Comparison of ENCODE assay signal across 15 cellular contexts in genomic region chr4:55311792-55312490, GRCh38. TPM values are rescaled to one million over a fixed set of nuclear protein-coding genes. Genes with fewer than 3 reads are reported as not detected.
DNase-seq lines count a peak whose midpoint lies in the region; ATAC-seq, FAIRE-seq and TF ChIP-seq lines count a peak whose summit lies in the region.
"Had no signal": no experiment of that assay in that cellular context is flagged by ENCODE, and none has a peak within 500 bp of the region (broad histone marks: within the 10 kb centered on the region; RNA-seq: fewer than 3 reads in every experiment).

No MANE protein-coding gene starts in this region.

- POLR2A ChIA-PET in HepG2 (lab: Yijun Ruan, JAX) (no interaction called here), HEK293T (lab: Yijun Ruan, JAX) (no interaction called here)

- no peak for FAIRE-seq in HepG2 (lab: Jason Lieb, UNC)
- FAIRE-seq: A549 had no signal

- ATAC-seq in right lobe of liver, result peak; percentile 30 to 61 (median 48)
- no peak for ATAC-seq in HepG2
- peak; percentile 14 for ATAC-seq in left lobe of liver
- no peak for ATAC-seq in HG03565 (IDR thresholded peaks at IDR 0.05; ENCODE audit: unreplicated experiment)

- no peaks in the 10 kb centered on the region for H3K27me3 ChIP-seq in right lobe of liver
- peaks cover 0 to 3% of the 10 kb centered on the region in 2 experiments; a peak in 1 of 5 replicates for H3K27me3 ChIP-seq in HepG2 (ENCODE audit: control insufficient read depth in 1 of 2, insufficient read depth in 2 of 2, low read length in 2 of 2)
- H3K27me3 ChIP-seq: tibial artery had no signal

- no peak overlapping the region for H3K4me3 Mint-ChIP-seq in endothelial cell (ENCODE audit: unreplicated experiment)

- H3K9me3 ChIP-seq in right lobe of liver (no peaks in the 10 kb centered on the region), HepG2 (ENCODE audit: low read length) (no peaks in the 10 kb centered on the region)
- H3K9me3 ChIP-seq: A549, Caco-2, spleen, tibial artery had no signal

- no peaks in the 10 kb centered on the region for H3K36me3 ChIP-seq in right lobe of liver
- H3K36me3 ChIP-seq in HepG2 (replicated peaks in 1 of 2; ENCODE audit: control insufficient read depth in 1 of 2, insufficient read depth in 2 of 2, low read length in 2 of 2), result no peaks in the 10 kb centered on the region
- H3K36me3 ChIP-seq: spleen, tibial artery had no signal

- H3K4me1 Mint-ChIP-seq in endothelial cell (ENCODE audit: unreplicated experiment), result peaks cover 18% of the 10 kb centered on the region

- TF ChIP-seq CTCF in right lobe of liver (IDR thresholded peaks at IDR 0.05), result no peak
- no peak for TF ChIP-seq CTCF in HepG2 (CRISPR knock-in tag; IDR thresholded peaks at IDR 0.05)
- TF ChIP-seq CTCF in endothelial cell (IDR thresholded peaks at IDR 0.05; ENCODE audit: unreplicated experiment), result no peak

- peak overlapping the region; percentile 15 for H3K27ac Mint-ChIP-seq in endothelial cell (ENCODE audit: unreplicated experiment)

- intact Hi-C loops in right lobe of liver (cut with DNase I) (no loop called here), HepG2 (cut with micrococcal nuclease; ENCODE audit: unreplicated experiment) (loop anchor here (1.0 to 10.0 kb wide), 2 partner anchors 243 to 423 kb away; no protein-coding TSS in a partner anchor)

- no TSS peak for BruUV-seq in HepG2 (replicated peaks; lab: Mats Ljungman, UMichigan)

- no peaks in the 10 kb centered on the region for H3K4me1 ChIP-seq in right lobe of liver
- H3K4me1 ChIP-seq in HepG2 (ENCODE audit: insufficient read depth, low read length), result no peaks in the 10 kb centered on the region
- H3K4me1 ChIP-seq: A549, Caco-2, spleen had no signal

- H3K36me3 Mint-ChIP-seq in endothelial cell (ENCODE audit: low read depth, unreplicated experiment), result no peaks in the 10 kb centered on the region

- whole genome bisulfite sequencing in right lobe of liver (ENCODE audit: insufficient coverage, low coverage, low lambda C conversion rate, missing lambda C conversion rate), result 39% methylated on average over 5 of the region's 5 CpGs
- 1% methylated on average over 5 of the region's 5 CpGs for WGBS in HepG2 (ENCODE audit: low lambda C conversion rate)

- no peaks in the 10 kb centered on the region for H3K9me3 Mint-ChIP-seq in endothelial cell (ENCODE audit: unreplicated experiment)

- H3K27me3 Mint-ChIP-seq in endothelial cell (ENCODE audit: unreplicated experiment), result peaks cover 5% of the 10 kb centered on the region

- no peak overlapping the region for H3K9ac ChIP-seq in HepG2 (ENCODE audit: insufficient read depth, low read depth, low read length)

- no peak overlapping the region for H3K27ac ChIP-seq in right lobe of liver
- H3K27ac ChIP-seq in HepG2 (ENCODE audit: extremely low read length, insufficient read depth, low read length), result no peak overlapping the region
- H3K27ac ChIP-seq: A549, spleen, tibial artery, VCaP had no signal

- no peak overlapping the region for H3K4me3 ChIP-seq in right lobe of liver
- no peak overlapping the region for H3K4me3 ChIP-seq in HepG2 (replicated peaks in 1 of 3; ENCODE audit: insufficient read depth in 1 of 3, low read depth in 2 of 3, low read length in 3 of 3)
- H3K4me3 ChIP-seq: A549, spleen, tibial artery had no signal

- DNase-seq in right lobe of liver (no peak), HepG2 (ENCODE audit: low spot score) (no peak), endothelial cell (ENCODE audit: low spot score) (no peak), left lobe of liver (ENCODE audit: low spot score) (no peak), HEK293T (ENCODE audit: extremely low spot score) (no peak), GOT3 (lab: John Stamatoyannopoulos, UW) (no peak), NCI-H187 treated with DMSO at 0.1 percent for 48 hours (lab: John Stamatoyannopoulos, UW) (no peak)
- DNase-seq: NCI-H748 treated with DMSO at 0.1 percent for 48 hours, SIG-M5, spleen had no signal

- H3K79me2 ChIP-seq in HepG2 (ENCODE audit: insufficient read depth, low read length), result no peaks in the 10 kb centered on the region

- H3K4me2 ChIP-seq in HepG2 (ENCODE audit: low read depth, low read length), result no peak overlapping the region
- H3K4me2 ChIP-seq: A549 had no signal

- TF ChIP-seq EP300 in HepG2 (IDR thresholded peaks at IDR 0.05; ENCODE audit: low read depth in 2 of 2, low read length in 2 of 2) (no peak), HepG2 (CRISPR knock-in tag; IDR thresholded peaks at IDR 0.05; ENCODE audit: borderline replicate concordance) (no peak)

- TF ChIP-seq POLR2A in right lobe of liver (IDR thresholded peaks at IDR 0.05) (no peak), HepG2 (IDR thresholded peaks at IDR 0.05; ENCODE audit: insufficient read depth in 1 of 2, low read depth in 2 of 2, low read length in 2 of 2) (no peak)

- H2AFZ ChIP-seq in HepG2 (ENCODE audit: low read length), result no peak overlapping the region

- CTCF ChIA-PET in HepG2 (lab: Yijun Ruan, JAX; ENCODE audit: low intra/inter-chr PET ratio, low total read pairs) (interaction anchor here (1.0 kb wide), 1 partner anchor 243 kb away, joined by 3 read pairs; no protein-coding TSS in a partner anchor), HEK293T (lab: Yijun Ruan, JAX) (interaction anchor here (0.7 to 1.3 kb wide), 2 partner anchors 10 to 341 kb away, joined by 3 to 6 read pairs; no protein-coding TSS in a partner anchor)

- no peaks in the 10 kb centered on the region for H4K20me1 ChIP-seq in HepG2 (ENCODE audit: insufficient read depth, low read length)

- in situ Hi-C loops in HepG2 (cut with HindIII; ENCODE audit: extremely low pct_ligation_motif_present, low pct_unique_long_range_greater_than_20kb), result loop anchor here (25.0 kb wide), 1 partner anchor 625 kb away; no protein-coding TSS in a partner anchor

- TF ChIP-seq RAD21 in HepG2 (CRISPR knock-in tag; IDR thresholded peaks at IDR 0.05), result no peak

TF ChIP-seq in HEK293T, 16 proteins besides CTCF, POLR2A, EP300 and RAD21:
- no peak for TF ChIP-seq TARDBP (IDR thresholded peaks at IDR 0.05)
- no peak for TF ChIP-seq FOXM1 (IDR thresholded peaks at IDR 0.05; ENCODE audit: borderline replicate concordance)
- TF ChIP-seq PKNOX1 (IDR thresholded peaks at IDR 0.05), result no peak
- TF ChIP-seq LEF1 (IDR thresholded peaks at IDR 0.05; ENCODE audit: borderline replicate concordance), result no peak
- no peak for TF ChIP-seq ELF4 (IDR thresholded peaks at IDR 0.05)
- no peak for TF ChIP-seq FOXK2 (IDR thresholded peaks at IDR 0.05)
- TF ChIP-seq HDGF (IDR thresholded peaks at IDR 0.05; ENCODE audit: borderline replicate concordance), result no peak
- TF ChIP-seq SP1 (IDR thresholded peaks at IDR 0.05), result no peak
- no peak for TF ChIP-seq SUZ12 (IDR thresholded peaks at IDR 0.05)
- TF ChIP-seq FOXA1 (IDR thresholded peaks at IDR 0.05), result no peak
- TF ChIP-seq CTBP1 (IDR thresholded peaks at IDR 0.05; ENCODE audit: borderline replicate concordance), result no peak
- no peak for TF ChIP-seq BHLHE40 (IDR thresholded peaks at IDR 0.05; ENCODE audit: borderline replicate concordance)
- no peak for TF ChIP-seq ZNF384 (IDR thresholded peaks at IDR 0.05)
- TF ChIP-seq L3MBTL2 (conservative IDR thresholded peaks at IDR 0.05), result no peak
- TF ChIP-seq ARNT (IDR thresholded peaks at IDR 0.05), result no peak
- no peak for TF ChIP-seq NFRKB (IDR thresholded peaks at IDR 0.05)

RNA-seq across cellular contexts. Expression of gene SRD5A3, which starts 34.1 kb away (rescaled TPM):
- total RNA-seq in right lobe of liver (10 to 100 TPM in 3 of 6 experiments, 1 to 10 TPM in 3; 7.7 to 13.9 (median 9.9) TPM), HepG2 (2016; rRNA removed; fragmentation: Illumina TruSeq; extraction: Trizol) (12.8 and 18.4 TPM in 2 replicates), endothelial cell (ENCODE audit: unreplicated experiment) (74.2 TPM), left lobe of liver (12.1 TPM)
- total RNA-seq in HepG2 (2016; cell fraction: cytosol; rRNA removed; fragmentation: Illumina TruSeq; extraction: Trizol; ENCODE audit: low read depth), result 10.3 and 14.8 TPM in 2 replicates
- total RNA-seq in HepG2 (2016; cell fraction: insoluble cytoplasmic fraction; rRNA removed; fragmentation: Illumina TruSeq; extraction: Trizol), result 12.5 and 16.5 TPM in 2 replicates
- total RNA-seq in HepG2 (2016; cell fraction: membrane; rRNA removed; fragmentation: Illumina TruSeq; extraction: Trizol), result 22.0 and 24.7 TPM in 2 replicates
- 12.7 and 14.2 TPM in 2 replicates for total RNA-seq in HepG2 (2016; cell fraction: nucleus; rRNA removed; fragmentation: Illumina TruSeq; extraction: Trizol)
- 7.4 and 12.4 TPM in 2 replicates for polyA plus RNA-seq in HepG2 (2011; rRNA removed)
- 5.5 and 8.9 TPM in 2 replicates for polyA plus RNA-seq in HepG2 (2011; cell fraction: cytosol; rRNA removed)
- 0.87 and 1.7 TPM in 2 replicates for polyA plus RNA-seq in HepG2 (2011; cell fraction: nucleus; rRNA removed)
- polyA plus RNA-seq in HepG2 (2012), result 8.3 and 13.3 TPM in 2 replicates
- 30.1 and 32.4 TPM in 2 replicates for polyA plus RNA-seq in HepG2 (2016; cell fraction: cytosol; fragmentation: Illumina TruSeq; extraction: Trizol; ENCODE audit: low read depth)
- 17.4 and 17.6 TPM in 2 replicates for polyA plus RNA-seq in HepG2 (2016; cell fraction: insoluble cytoplasmic fraction; fragmentation: Illumina TruSeq; extraction: Trizol; ENCODE audit: low read depth)
- polyA plus RNA-seq in HepG2 (2016; cell fraction: membrane; fragmentation: Illumina TruSeq; extraction: Trizol; ENCODE audit: low read depth), result 26.9 and 30.1 TPM in 2 replicates
- polyA plus RNA-seq in HepG2 (2016; cell fraction: nucleus; fragmentation: Illumina TruSeq; extraction: Trizol; ENCODE audit: insufficient read depth, low read depth), result 26.6 and 27.3 TPM in 2 replicates
- 14.9 and 24.8 TPM in 2 replicates for polyA minus RNA-seq in HepG2 (2011; rRNA and poly(A)+ RNA removed; ENCODE audit: low replicate concordance)
- 4.6 and 5.1 TPM in 2 replicates for polyA minus RNA-seq in HepG2 (2011; cell fraction: cytosol; rRNA and poly(A)+ RNA removed)
- polyA minus RNA-seq in HepG2 (2011; cell fraction: nucleus; rRNA and poly(A)+ RNA removed), result 1.3 and 2.1 TPM in 2 replicates

Comparison
In these comparisons a context has a peak if more than half of its experiments do, and no peak if none do; other contexts are left out.
1. ATAC-seq: peak in right lobe of liver (4 of 4) and left lobe of liver (single experiment); none in HepG2 (single experiment) and HG03565 (single experiment).